Comparison of ENCODE assay signal across 26 cellular contexts in genomic region chr6:129446272-129446851, GRCh38.
DNase-seq lines count a peak whose midpoint lies in the region; ATAC-seq and TF ChIP-seq lines count a peak whose summit lies in the region.
"Had no signal": no experiment of that assay in that cellular context is flagged by ENCODE, and none has a peak within 500 bp of the region (broad histone marks: within the 10 kb centered on the region; RNA-seq: fewer than 3 reads in every experiment).

No MANE protein-coding gene starts in this region.

- TF ChIP-seq CTCF in hepatocyte (IDR thresholded peaks at IDR 0.05; ENCODE audit: poor library complexity), result no peak

- ATAC-seq in stimulated activated naive CD8-positive, alpha-beta T cell treated with anti-CD3 and anti-CD28 coated beads, Interleukin-15, amount 100 ng/mL, for 72 hours, result no peak
- no peak for ATAC-seq in stimulated activated naive CD8-positive, alpha-beta T cell treated with anti-CD3 and anti-CD28 coated beads, Interleukin-15, Interleukin-2, amounts not matched to agents 100 U/mL and 50 U/mL, for 24 hours
- ATAC-seq in HG02938 (IDR thresholded peaks at IDR 0.05; ENCODE audit: unreplicated experiment), result no peak
- ATAC-seq: SK-N-SH treated with all-trans-retinoic acid at 6 μM for 48 hours had no signal

- H4K20me1 ChIP-seq in hepatocyte (ENCODE audit: insufficient read depth, poor library complexity, severe bottlenecking), result no peaks in the 10 kb centered on the region

- H3K4me1 ChIP-seq in hepatocyte (ENCODE audit: insufficient read depth), result no peaks in the 10 kb centered on the region
- H3K4me1 ChIP-seq: sigmoid colon, testis, vagina had no signal

- H3K27me3 Mint-ChIP-seq in T-helper 1 cell treated with Interleukin-12 subunit alpha and Interleukin-12 subunit beta and Interleukin-4 antibody, amounts not matched to agents 30 μg/mL and 1 μg/mL, for 36 hours (ENCODE audit: low read depth), result no peaks in the 10 kb centered on the region
- H3K27me3 Mint-ChIP-seq in stimulated activated naive CD8-positive, alpha-beta T cell treated with anti-CD3 and anti-CD28 coated beads, Interleukin-15, amount 100 ng/mL, for 72 hours, result no peaks in the 10 kb centered on the region
- H3K27me3 Mint-ChIP-seq: CD4-positive, alpha-beta memory T cell; progenitor cell of endocrine pancreas had no signal

- DNase-seq in T-helper 1 cell, result no peak
- DNase-seq in stimulated activated naive CD8-positive, alpha-beta T cell treated with anti-CD3 and anti-CD28 coated beads, Interleukin-15, amount 100 ng/mL, for 72 hours, result no peak
- no peak for DNase-seq in stimulated activated naive CD8-positive, alpha-beta T cell treated with anti-CD3 and anti-CD28 coated beads, Interleukin-15, Interleukin-2, amounts not matched to agents 100 U/mL and 50 U/mL, for 24 hours
- no peak for DNase-seq in hepatocyte (ENCODE audit: low spot score)
- DNase-seq in 8988T, result no peak
- no peak for DNase-seq in GOT3 (lab: John Stamatoyannopoulos, UW)
- DNase-seq: activated B cell treated with CpG ODN at 0.5 μM for 24 hours; activated CD4-positive, alpha-beta T cell treated with anti-CD3 and anti-CD28 coated beads, Interleukin-2, amount 50 U/mL, for 4 hours; activated CD8-positive, alpha-beta memory T cell treated with anti-CD3 and anti-CD28 coated beads, Interleukin-2, amount 50 U/mL, for 48 hours; activated gamma-delta T cell; anterior cingulate cortex; effector CD4-positive, alpha-beta T cell; NCI-H446; NCI-H774; sigmoid colon; stimulated activated CD4-positive, alpha-beta T cell treated with anti-CD3 and anti-CD28 coated beads, Interleukin-4, amount 100 ng/mL, for 24 hours; testis had no signal

- H3K27ac Mint-ChIP-seq in T-helper 1 cell treated with Interleukin-12 subunit alpha and Interleukin-12 subunit beta and Interleukin-4 antibody, amounts not matched to agents 30 μg/mL and 1 μg/mL, for 36 hours, result peak overlapping the region; percentile 7
- peak overlapping the region; percentile 47 to 65 for H3K27ac Mint-ChIP-seq in stimulated activated naive CD8-positive, alpha-beta T cell treated with anti-CD3 and anti-CD28 coated beads, Interleukin-15, amount 100 ng/mL, for 72 hours
- H3K27ac Mint-ChIP-seq: activated B cell treated with CpG ODN at 0.5 μM for 24 hours, progenitor cell of endocrine pancreas had no signal

- no peak overlapping the region for H3K4me2 ChIP-seq in hepatocyte

- no peaks in the 10 kb centered on the region for H3K27me3 ChIP-seq in hepatocyte
- H3K27me3 ChIP-seq: neutrophil, sigmoid colon, testis, vagina had no signal

- H3K36me3 ChIP-seq in hepatocyte (replicated peaks; ENCODE audit: insufficient read depth, low read depth), result no peaks in the 10 kb centered on the region
- H3K36me3 ChIP-seq: neutrophil, sigmoid colon, vagina had no signal

- no peak overlapping the region for H2AFZ ChIP-seq in hepatocyte

- peak overlapping the region; percentile 41 for H3K27ac ChIP-seq in hepatocyte
- H3K27ac ChIP-seq: epithelial cell of prostate, neutrophil, sigmoid colon, testis, vagina had no signal

- no peak overlapping the region for H3K4me3 ChIP-seq in hepatocyte
- H3K4me3 ChIP-seq: lung, sigmoid colon, testis, vagina had no signal

- H3K4me3 Mint-ChIP-seq in T-helper 1 cell treated with Interleukin-12 subunit alpha and Interleukin-12 subunit beta and Interleukin-4 antibody, amounts not matched to agents 30 μg/mL and 1 μg/mL, for 36 hours, result no peak overlapping the region
- H3K4me3 Mint-ChIP-seq in stimulated activated naive CD8-positive, alpha-beta T cell treated with anti-CD3 and anti-CD28 coated beads, Interleukin-15, amount 100 ng/mL, for 72 hours, result peak overlapping the region in 1 of 2 donors; percentile 35
- H3K4me3 Mint-ChIP-seq: activated B cell treated with CpG ODN at 0.5 μM for 24 hours had no signal

- peaks cover 3% of the 10 kb centered on the region for H3K9me3 Mint-ChIP-seq in T-helper 1 cell treated with Interleukin-12 subunit alpha and Interleukin-12 subunit beta and Interleukin-4 antibody, amounts not matched to agents 30 μg/mL and 1 μg/mL, for 36 hours
- peaks cover 0 to 6% of the 10 kb centered on the region in 2 donors for H3K9me3 Mint-ChIP-seq in stimulated activated naive CD8-positive, alpha-beta T cell treated with anti-CD3 and anti-CD28 coated beads, Interleukin-15, amount 100 ng/mL, for 72 hours
- H3K9me3 Mint-ChIP-seq: activated B cell treated with CpG ODN at 0.5 μM for 24 hours; CD4-positive, alpha-beta memory T cell had no signal

- no peaks in the 10 kb centered on the region for H3K9me2 ChIP-seq in hepatocyte (replicated peaks; ENCODE audit: insufficient read depth)

- no peaks in the 10 kb centered on the region for H3K9me3 ChIP-seq in hepatocyte (ENCODE audit: low read depth)
- H3K9me3 ChIP-seq: neutrophil, sigmoid colon, testis, vagina had no signal

- H3K36me3 Mint-ChIP-seq in T-helper 1 cell treated with Interleukin-12 subunit alpha and Interleukin-12 subunit beta and Interleukin-4 antibody, amounts not matched to agents 30 μg/mL and 1 μg/mL, for 36 hours (ENCODE audit: low read depth), result peaks cover 9% of the 10 kb centered on the region

- H3K79me2 ChIP-seq in hepatocyte, result no peaks in the 10 kb centered on the region

- H3K4me1 Mint-ChIP-seq in T-helper 1 cell treated with Interleukin-12 subunit alpha and Interleukin-12 subunit beta and Interleukin-4 antibody, amounts not matched to agents 30 μg/mL and 1 μg/mL, for 36 hours (ENCODE audit: low read depth), result peaks cover 50% of the 10 kb centered on the region
- peaks cover 75% of the 10 kb centered on the region for H3K4me1 Mint-ChIP-seq in stimulated activated naive CD8-positive, alpha-beta T cell treated with anti-CD3 and anti-CD28 coated beads, Interleukin-15, amount 100 ng/mL, for 72 hours

- WGBS in hepatocyte (ENCODE audit: low lambda C conversion rate, missing lambda C conversion rate), result 57% methylated on average over 2 of the region's 3 CpGs
